ENCODE assay signal across 6 cellular contexts in genomic region chr1:44820328-44820944, GRCh38. TPM values are rescaled to one million over a fixed set of nuclear protein-coding genes. Genes with fewer than 3 reads are reported as not detected.
DNase-seq lines count a peak whose midpoint lies in the region; ATAC-seq and TF ChIP-seq lines count a peak whose summit lies in the region.

No MANE protein-coding gene starts in this region.

- POLR2A ChIA-PET in Panc1 (lab: Charles Lee) = interaction anchor here (0.6 to 1.6 kb wide), 3 partner anchors 37 to 170 kb away, joined by 3 to 4 read pairs (median 4); no protein-coding TSS in a partner anchor

- H3K27me3 ChIP-seq in Panc1 (ENCODE audit: control insufficient read depth, insufficient read depth, low read length) (no peaks in the 10 kb centered on the region), iPS-15b (ENCODE audit: control insufficient read depth, insufficient read depth, low read length) (no peaks in the 10 kb centered on the region)

- peak overlapping the region; percentile 50 to 76 for H3K4me3 ChIP-seq in Panc1 (ENCODE audit: low read depth in 2 of 2, low read length in 2 of 2)
- peak overlapping the region; percentile 62 for H3K4me3 ChIP-seq in iPS-15b (ENCODE audit: low read depth, low read length)

- no TSS peak for BruUV-seq in Panc1 (replicated peaks; lab: Mats Ljungman, UMichigan)

- H3K9ac ChIP-seq in iPS-15b (ENCODE audit: low read depth, low read length) = peak overlapping the region; percentile 97

- in situ Hi-C loops in Panc1 (cut with HindIII; ENCODE audit: low pct_unique_long_range_greater_than_20kb, low sequenced_read_pairs) = no loop called here

- no peak for DNase-seq in Panc1 (ENCODE audit: low read depth, low spot score)
- DNase-seq in cerebellar cortex (ENCODE audit: low spot score) = no peak
- DNase-seq in activated CD4-positive, alpha-beta T cell treated with anti-CD3 and anti-CD28 coated beads for 4 hours = no peak
- no peak for DNase-seq in erythroblast (lab: John Stamatoyannopoulos, UW)

- TF ChIP-seq POLR2A in erythroblast (IDR thresholded peaks at IDR 0.05; ENCODE audit: low read length) = no peak

- H3K9me3 ChIP-seq in Panc1 (ENCODE audit: control insufficient read depth, insufficient read depth, low read depth, low read length) (no peaks in the 10 kb centered on the region), iPS-15b (ENCODE audit: control insufficient read depth, insufficient read depth, low read length) (no peaks in the 10 kb centered on the region)

- intact Hi-C loops in Panc1 (cut with micrococcal nuclease; ENCODE audit: unreplicated experiment) = no loop called here

- H3K27ac ChIP-seq in 22Rv1 (peak overlapping the region; percentile 97), Panc1 (ENCODE audit: low read length) (peak overlapping the region; percentile 99)

- H3K4me1 ChIP-seq in Panc1 (ENCODE audit: control insufficient read depth, insufficient read depth, low read length) (peaks cover 4% of the 10 kb centered on the region; the same call in 1 of the 2 replicates), iPS-15b (ENCODE audit: control insufficient read depth, insufficient read depth, low read length) (no peaks in the 10 kb centered on the region)

- TF ChIP-seq CTCF in 22Rv1 (IDR thresholded peaks at IDR 0.05) = no peak
- TF ChIP-seq CTCF in Panc1 (IDR thresholded peaks at IDR 0.05) = no peak

- no peak; the same call in 1 of the 2 replicates for ATAC-seq in Panc1

- CTCF ChIA-PET in Panc1 (lab: Charles Lee) = no interaction called here

- H3K36me3 ChIP-seq in Panc1 (ENCODE audit: control insufficient read depth, insufficient read depth, low read length) = no peaks in the 10 kb centered on the region
- H3K36me3 ChIP-seq in iPS-15b (ENCODE audit: control insufficient read depth, insufficient read depth, low read length) = no peaks in the 10 kb centered on the region

RNA-seq across cellular contexts. Expression of gene BTBD19, which starts 12.1 kb away (rescaled TPM):
- 2.6 TPM for total RNA-seq in Panc1 (2021; ENCODE audit: unreplicated experiment)
- 0.61 TPM for polyA plus RNA-seq in Panc1 (2012; ENCODE audit: insufficient read length)

RNA-seq across cellular contexts. Expression of gene DYNLT4, which starts 13.3 kb away (rescaled TPM):
- not detected for total RNA-seq in Panc1 (2021; ENCODE audit: unreplicated experiment)
- not detected for polyA plus RNA-seq in Panc1 (2012; ENCODE audit: insufficient read length)

RNA-seq across cellular contexts. Expression of gene PLK3, which starts 20.3 kb away (rescaled TPM):
- 13.7 TPM for total RNA-seq in Panc1 (2021; ENCODE audit: unreplicated experiment)
- 7.3 TPM for polyA plus RNA-seq in Panc1 (2012; ENCODE audit: insufficient read length)

RNA-seq across cellular contexts. Expression of gene PTCH2, which starts 22.6 kb away (rescaled TPM):
- 0.74 TPM for total RNA-seq in Panc1 (2021; ENCODE audit: unreplicated experiment)
- polyA plus RNA-seq in Panc1 (2012; ENCODE audit: insufficient read length) = 1.2 TPM

RNA-seq across cellular contexts. Expression of gene BEST4, which starts 32.5 kb away (rescaled TPM):
- 0.15 TPM for total RNA-seq in Panc1 (2021; ENCODE audit: unreplicated experiment)
- polyA plus RNA-seq in Panc1 (2012; ENCODE audit: insufficient read length) = 0.11 TPM
